In the genomic region with DNA sequence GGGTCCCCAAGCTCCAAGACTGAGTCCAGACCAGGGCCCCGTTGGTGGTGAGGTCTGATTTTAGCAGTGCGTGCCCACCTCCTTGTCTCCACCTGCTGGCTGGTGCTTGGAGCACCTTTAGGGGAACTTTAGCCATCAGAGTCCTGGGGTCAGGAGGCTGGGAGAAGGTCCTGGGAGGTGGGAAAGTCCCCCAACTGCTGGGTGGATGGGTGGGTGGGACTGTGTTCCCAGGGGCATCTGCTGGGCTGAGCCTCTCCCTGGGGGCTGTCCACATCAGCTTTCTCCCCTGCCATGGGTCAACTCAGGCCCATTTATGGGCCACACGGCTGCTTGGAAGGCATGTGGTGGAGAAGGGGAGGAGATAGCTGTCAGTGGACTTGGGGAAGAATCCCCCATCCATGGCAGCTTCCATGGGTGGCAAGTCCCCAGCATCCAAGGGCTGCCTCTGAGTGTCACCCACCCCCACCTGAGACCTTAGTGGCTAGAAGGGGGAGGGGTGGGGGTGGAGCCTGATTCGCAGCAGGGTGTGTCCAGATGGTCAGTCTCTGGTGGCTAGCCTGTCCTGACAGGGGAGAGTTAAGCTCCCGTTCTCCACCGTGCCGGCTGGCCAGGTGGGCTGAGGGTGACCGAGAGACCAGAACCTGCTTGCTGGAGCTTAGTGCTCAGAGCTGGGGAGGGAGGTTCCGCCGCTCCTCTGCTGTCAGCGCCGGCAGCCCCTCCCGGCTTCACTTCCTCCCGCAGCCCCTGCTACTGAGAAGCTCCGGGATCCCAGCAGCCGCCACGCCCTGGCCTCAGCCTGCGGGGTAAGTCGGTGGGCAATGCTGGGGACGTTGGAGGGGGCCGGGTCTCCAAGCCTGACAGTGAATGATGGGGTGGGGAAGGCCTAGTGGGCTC, we compare ENCODE assay signal across 8 cellular contexts. TPM values are rescaled to one million over a fixed set of nuclear protein-coding genes. Genes with fewer than 3 reads are reported as not detected.
DNase-seq lines count a peak whose midpoint lies in the region; ATAC-seq and TF ChIP-seq lines count a peak whose summit lies in the region.

A gene with protein sequence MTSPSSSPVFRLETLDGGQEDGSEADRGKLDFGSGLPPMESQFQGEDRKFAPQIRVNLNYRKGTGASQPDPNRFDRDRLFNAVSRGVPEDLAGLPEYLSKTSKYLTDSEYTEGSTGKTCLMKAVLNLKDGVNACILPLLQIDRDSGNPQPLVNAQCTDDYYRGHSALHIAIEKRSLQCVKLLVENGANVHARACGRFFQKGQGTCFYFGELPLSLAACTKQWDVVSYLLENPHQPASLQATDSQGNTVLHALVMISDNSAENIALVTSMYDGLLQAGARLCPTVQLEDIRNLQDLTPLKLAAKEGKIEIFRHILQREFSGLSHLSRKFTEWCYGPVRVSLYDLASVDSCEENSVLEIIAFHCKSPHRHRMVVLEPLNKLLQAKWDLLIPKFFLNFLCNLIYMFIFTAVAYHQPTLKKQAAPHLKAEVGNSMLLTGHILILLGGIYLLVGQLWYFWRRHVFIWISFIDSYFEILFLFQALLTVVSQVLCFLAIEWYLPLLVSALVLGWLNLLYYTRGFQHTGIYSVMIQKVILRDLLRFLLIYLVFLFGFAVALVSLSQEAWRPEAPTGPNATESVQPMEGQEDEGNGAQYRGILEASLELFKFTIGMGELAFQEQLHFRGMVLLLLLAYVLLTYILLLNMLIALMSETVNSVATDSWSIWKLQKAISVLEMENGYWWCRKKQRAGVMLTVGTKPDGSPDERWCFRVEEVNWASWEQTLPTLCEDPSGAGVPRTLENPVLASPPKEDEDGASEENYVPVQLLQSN (plus strand): TSS at position 541 of the 894 bp plus-strand sequence. CDS start 2,098 bp downstream, outside the sequence.

- peak within 1 kb of the TSS; percentile 30; the same call in 1 of the 2 replicates for H2AFZ ChIP-seq in KMS-11 (ENCODE audit: low read depth)

- H3K4me3 ChIP-seq in KMS-11 (IDR thresholded peaks at IDR 0.05; ENCODE audit: insufficient read depth, low read depth, low read length): no peak within 1 kb of the TSS
- H3K4me3 ChIP-seq in fibroblast of villous mesenchyme (ENCODE audit: low read depth, low read length): peak within 1 kb of the TSS; percentile 81
- H3K4me3 ChIP-seq in prostate gland: peak within 1 kb of the TSS; percentile 27 to 31

- TF ChIP-seq POLR2A in prostate gland (IDR thresholded peaks at IDR 0.05): no peak

- H3K4me1 ChIP-seq in KMS-11 (ENCODE audit: low read depth, poor library complexity, severe bottlenecking): no peaks in the 10 kb centered on the region
- no peaks in the 10 kb centered on the region for H3K4me1 ChIP-seq in prostate gland (replicated peaks)

- H3K9me3 ChIP-seq in prostate gland: no peaks in the 10 kb centered on the region

- H3K79me2 ChIP-seq in KMS-11 (ENCODE audit: insufficient read depth, low read depth): no peaks in the 10 kb centered on the region

- H3K27ac ChIP-seq in KMS-11 (peak within 1 kb of the TSS; percentile 74), prostate gland (peak within 1 kb of the TSS; percentile 67 to 68)

- H3K9ac ChIP-seq in KMS-11: peak within 1 kb of the TSS; percentile 64

- peak; percentile 36 for TF ChIP-seq CTCF in KMS-11 (conservative IDR thresholded peaks at IDR 0.05; ENCODE audit: low read depth, low read length)
- peak; percentile 47 for TF ChIP-seq CTCF in fibroblast of villous mesenchyme (IDR thresholded peaks at IDR 0.05; ENCODE audit: insufficient read depth, low read depth, low read length)
- TF ChIP-seq CTCF in prostate gland (IDR thresholded peaks at IDR 0.05): peak in 2 of 4 experiments; percentile 10 to 14

- H3K27me3 ChIP-seq in KMS-11 (ENCODE audit: insufficient read depth, low read depth) (no peaks in the 10 kb centered on the region), prostate gland (replicated peaks; ENCODE audit: insufficient read depth) (no peaks in the 10 kb centered on the region)

- DNase-seq in 8988T (peak; percentile 57), fibroblast of villous mesenchyme (ENCODE audit: low read depth) (peak; percentile 22), prostate gland (ENCODE audit: low spot score) (no peak)
- DNase-seq in activated CD8-positive, alpha-beta memory T cell treated with anti-CD3 and anti-CD28 coated beads, Interleukin-2, amount 50 U/mL, for 48 hours: peak; percentile 74

- intact Hi-C loops in prostate gland (cut with DNase I): no loop called here

- peak within 1 kb of the TSS; percentile 21 for H3K4me2 ChIP-seq in KMS-11

- H3K36me3 ChIP-seq in KMS-11 (ENCODE audit: insufficient read depth) (no peaks in the 10 kb centered on the region), prostate gland (no peaks in the 10 kb centered on the region)

- ATAC-seq in GM19023 (IDR thresholded peaks at IDR 0.05; ENCODE audit: unreplicated experiment) (peak; percentile 48), GM19328 (IDR thresholded peaks at IDR 0.05; ENCODE audit: unreplicated experiment) (no peak), HG03571 (IDR thresholded peaks at IDR 0.05; ENCODE audit: unreplicated experiment) (no peak)

- 21% methylated on average over 19 of the region's 21 CpGs for WGBS in prostate gland

- no peaks in the 10 kb centered on the region for H4K20me1 ChIP-seq in KMS-11 (ENCODE audit: insufficient read depth)

RNA-seq across cellular contexts. Expression of the gene that starts here (rescaled TPM):
- total RNA-seq in fibroblast of villous mesenchyme: 53.5 and 106 TPM in 2 replicates
- 10 to 100 TPM in 1 of 2 donors, 1 to 10 TPM in 1; 7.1 to 11.0 TPM for total RNA-seq in prostate gland
